Comparison of ENCODE assay signal across 33 cellular contexts in genomic region chr7:145779165-145779564, GRCh38.
"Had no signal": no experiment of that assay in that cellular context is flagged by ENCODE, and none has a peak within 500 bp of the region (broad histone marks: within the 10 kb centered on the region; RNA-seq: fewer than 3 reads in every experiment).

No MANE protein-coding gene starts in this region.

- H3K4me1 ChIP-seq: adrenal gland, body of pancreas, breast epithelium had no signal

- ATAC-seq: activated CD4-positive, alpha-beta T cell treated with anti-CD3 and anti-CD28 coated beads for 36 hours; activated CD8-positive, alpha-beta memory T cell treated with anti-CD3 and anti-CD28 coated beads, Interleukin-2, amount 10 ng/mL, durations not matched to agents 7 days and 5 days; activated CD8-positive, alpha-beta T cell treated with anti-CD3 and anti-CD28 coated beads, Interleukin-2, amount 10 ng/mL, durations not matched to agents 7 days and 5 days; body of pancreas had no signal

- H3K36me3 ChIP-seq: adrenal gland, brain microvascular endothelial cell, breast epithelium, cardiac muscle cell had no signal

- FAIRE-seq: astrocyte, TTC549 had no signal

- H3K27ac ChIP-seq: adrenal gland, body of pancreas, brain microvascular endothelial cell, breast epithelium, cardiac muscle cell, VCaP had no signal

- H3K4me3 ChIP-seq: adrenal gland, body of pancreas, breast epithelium, cardiac muscle cell had no signal

- DNase-seq: activated B cell treated with CpG ODN at 0.5 μM for 24 hours; activated CD4-positive, alpha-beta memory T cell treated with anti-CD3 and anti-CD28 coated beads, Interleukin-2, amount 10 ng/mL, durations not matched to agents 7 days and 5 days; activated CD4-positive, alpha-beta T cell treated with anti-CD3 and anti-CD28 coated beads for 1 hour; activated CD4-positive, alpha-beta T cell treated with anti-CD3 and anti-CD28 coated beads for 36 hours; activated CD4-positive, alpha-beta T cell treated with anti-CD3 and anti-CD28 coated beads for 48 hours; activated CD4-positive, alpha-beta T cell treated with anti-CD3 and anti-CD28 coated beads, Interleukin-2, amount 10 ng/mL, durations not matched to agents 7 days and 5 days; activated CD4-positive, alpha-beta T cell treated with anti-CD3 and anti-CD28 coated beads, Interleukin-2, amount 50 U/mL, for 48 hours; activated CD8-positive, alpha-beta memory T cell treated with anti-CD3 and anti-CD28 coated beads for 24 hours; activated CD8-positive, alpha-beta memory T cell treated with anti-CD3 and anti-CD28 coated beads, Interleukin-2, amount 10 ng/mL, durations not matched to agents 7 days and 5 days; activated CD8-positive, alpha-beta memory T cell treated with anti-CD3 and anti-CD28 coated beads, Interleukin-2, amount 50 U/mL, for 48 hours; activated CD8-positive, alpha-beta T cell treated with anti-CD3 and anti-CD28 coated beads, Interleukin-2, amount 10 ng/mL, durations not matched to agents 7 days and 5 days; activated effector memory CD4-positive, alpha-beta T cell treated with Interleukin-2 at 50 U/mL for 16 hours; activated gamma-delta T cell; activated naive CD4-positive, alpha-beta T cell treated with anti-CD3 and anti-CD28 coated beads, Interleukin-2, amount 10 ng/mL, durations not matched to agents 7 days and 5 days; activated naive CD4-positive, alpha-beta T cell treated with Interleukin-2 at 50 U/mL for 16 hours; activated T-cell treated with anti-CD3 and anti-CD28 coated beads, Interleukin-2, amount 50 U/mL, for 24 hours; activated T-cell treated with anti-CD3 and anti-CD28 coated beads, Interleukin-2, amount 50 U/mL, for 48 hours; adrenal gland; amniotic stem cell; aorta; body of pancreas; brain microvascular endothelial cell; caudate nucleus; cerebellar nuclear complex; SW 1271; T-helper 1 cell; T-helper 2 cell; T-helper 9 cell had no signal
